Comparison of ENCODE assay signal across 20 cellular contexts in genomic region chr20:5928831-5929715, GRCh38. TPM values are rescaled to one million over a fixed set of nuclear protein-coding genes. Genes with fewer than 3 reads are reported as not detected.
"Had no signal": no experiment of that assay in that cellular context is flagged by ENCODE, and none has a peak within 500 bp of the region (broad histone marks: within the 10 kb centered on the region; RNA-seq: fewer than 3 reads in every experiment).

No MANE protein-coding gene starts in this region.

- ATAC-seq: activated naive CD8-positive, alpha-beta T cell treated with anti-CD3 and anti-CD28 coated beads, Interleukin-2, amount 50 U/mL, for 24 hours; effector memory CD8-positive, alpha-beta T cell; foreskin keratinocyte; left cardiac atrium; natural killer cell; stimulated activated naive B cell treated with anti-CD40 and anti-IgM and Interleukin-4, amounts not matched to agents 10 μg/mL and 1 μg/mL and 100 μg/mL, for 72 hours had no signal

- DNase-seq: activated CD4-positive, alpha-beta T cell treated with anti-CD3 and anti-CD28 coated beads for 1 hour; activated CD8-positive, alpha-beta memory T cell treated with anti-CD3 and anti-CD28 coated beads for 24 hours; activated CD8-positive, alpha-beta memory T cell treated with anti-CD3 and anti-CD28 coated beads, Interleukin-2, amount 50 U/mL, for 48 hours; activated effector memory CD4-positive, alpha-beta T cell treated with Interleukin-2 at 50 U/mL for 16 hours; activated naive CD4-positive, alpha-beta T cell treated with anti-CD3 and anti-CD28 coated beads, Interleukin-2, amount 10 ng/mL, durations not matched to agents 7 days and 5 days; activated naive CD8-positive, alpha-beta T cell treated with anti-CD3 and anti-CD28 coated beads, Interleukin-2, amount 50 U/mL, for 24 hours; activated T-cell treated with anti-CD3 and anti-CD28 coated beads, Interleukin-2, amount 50 U/mL, for 48 hours; dermis blood vessel endothelial cell; effector memory CD8-positive, alpha-beta T cell; foreskin keratinocyte; left cardiac atrium; natural killer cell; sigmoid colon; spleen; stimulated activated naive B cell treated with anti-CD40 and anti-IgM and Interleukin-4, amounts not matched to agents 10 μg/mL and 1 μg/mL and 100 μg/mL, for 72 hours; tibial artery; WERI-Rb-1 had no signal

- H3K4me3 ChIP-seq: breast epithelium, sigmoid colon, spleen, tibial artery had no signal

RNA-seq across cellular contexts. Expression of gene CHGB, which starts 17.8 kb away (rescaled TPM):
- total RNA-seq: breast epithelium, chondrocyte, dermis blood vessel endothelial cell, mesenteric fat pad, natural killer cell had no signal
